ENCODE assay signal across 1 cellular context in the genomic region with DNA sequence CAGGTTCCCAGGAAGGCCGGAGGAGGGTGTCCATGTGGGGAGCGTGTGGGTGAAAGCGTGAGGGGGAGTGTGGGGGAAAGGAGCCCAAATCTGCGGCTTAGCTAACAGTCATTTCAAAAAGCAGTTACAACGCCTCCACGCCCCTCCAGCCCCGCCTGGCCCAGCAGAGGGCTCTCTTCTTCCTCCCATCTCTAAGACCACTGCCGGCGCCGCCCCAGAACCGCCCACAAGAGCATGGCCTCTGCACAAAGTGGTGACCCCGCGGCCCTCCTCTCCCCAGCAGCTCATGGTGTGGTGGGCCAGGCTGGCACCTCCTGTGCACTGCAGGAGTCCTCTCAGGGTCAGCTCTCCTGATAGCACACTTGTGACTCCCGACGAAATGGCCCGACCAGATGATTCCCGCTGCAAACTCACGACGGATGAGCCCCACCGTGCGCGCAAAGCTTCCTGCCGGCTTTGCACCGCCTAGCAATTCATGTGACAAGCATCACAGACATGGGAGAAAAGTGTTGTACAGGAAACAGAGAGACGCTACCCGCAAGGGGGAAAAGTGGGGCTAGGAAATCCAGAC.
A peak's percentile ranks its signal among the peaks of the same experiment; 100 is the strongest.
TF ChIP-seq lines count a peak whose summit lies in the region.

No MANE protein-coding gene starts in this region.

TF ChIP-seq in IMR-90, 13 proteins besides CTCF, POLR2A, EP300 and RAD21:
- TF ChIP-seq, protein P1, sequence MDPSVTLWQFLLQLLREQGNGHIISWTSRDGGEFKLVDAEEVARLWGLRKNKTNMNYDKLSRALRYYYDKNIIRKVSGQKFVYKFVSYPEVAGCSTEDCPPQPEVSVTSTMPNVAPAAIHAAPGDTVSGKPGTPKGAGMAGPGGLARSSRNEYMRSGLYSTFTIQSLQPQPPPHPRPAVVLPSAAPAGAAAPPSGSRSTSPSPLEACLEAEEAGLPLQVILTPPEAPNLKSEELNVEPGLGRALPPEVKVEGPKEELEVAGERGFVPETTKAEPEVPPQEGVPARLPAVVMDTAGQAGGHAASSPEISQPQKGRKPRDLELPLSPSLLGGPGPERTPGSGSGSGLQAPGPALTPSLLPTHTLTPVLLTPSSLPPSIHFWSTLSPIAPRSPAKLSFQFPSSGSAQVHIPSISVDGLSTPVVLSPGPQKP (IDR thresholded peaks at IDR 0.05; ENCODE audit: borderline replicate concordance, low read depth, low read length) = no peak
- TF ChIP-seq MXI1 (IDR thresholded peaks at IDR 0.05; ENCODE audit: borderline replicate concordance, low read depth, low read length) (no peak), RFX5 (IDR thresholded peaks at IDR 0.05; ENCODE audit: low read depth, low read length) (no peak), NFE2L2 (IDR thresholded peaks at IDR 0.05; ENCODE audit: low read depth, low read length) (no peak), SMC3 (IDR thresholded peaks at IDR 0.05; ENCODE audit: low read depth, low read length) (peak; percentile 82), FOS (IDR thresholded peaks at IDR 0.05; ENCODE audit: low read depth, low read length) (no peak), MAZ (IDR thresholded peaks at IDR 0.05; ENCODE audit: borderline replicate concordance, low read depth, low read length) (0 out of 2 replicates have a peak, but pooled peaks have one; percentile 27)
- TF ChIP-seq, protein P2, sequence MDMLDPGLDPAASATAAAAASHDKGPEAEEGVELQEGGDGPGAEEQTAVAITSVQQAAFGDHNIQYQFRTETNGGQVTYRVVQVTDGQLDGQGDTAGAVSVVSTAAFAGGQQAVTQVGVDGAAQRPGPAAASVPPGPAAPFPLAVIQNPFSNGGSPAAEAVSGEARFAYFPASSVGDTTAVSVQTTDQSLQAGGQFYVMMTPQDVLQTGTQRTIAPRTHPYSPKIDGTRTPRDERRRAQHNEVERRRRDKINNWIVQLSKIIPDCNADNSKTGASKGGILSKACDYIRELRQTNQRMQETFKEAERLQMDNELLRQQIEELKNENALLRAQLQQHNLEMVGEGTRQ (IDR thresholded peaks at IDR 0.05; ENCODE audit: low read depth, low read length) = no peak
